In the genomic region with DNA sequence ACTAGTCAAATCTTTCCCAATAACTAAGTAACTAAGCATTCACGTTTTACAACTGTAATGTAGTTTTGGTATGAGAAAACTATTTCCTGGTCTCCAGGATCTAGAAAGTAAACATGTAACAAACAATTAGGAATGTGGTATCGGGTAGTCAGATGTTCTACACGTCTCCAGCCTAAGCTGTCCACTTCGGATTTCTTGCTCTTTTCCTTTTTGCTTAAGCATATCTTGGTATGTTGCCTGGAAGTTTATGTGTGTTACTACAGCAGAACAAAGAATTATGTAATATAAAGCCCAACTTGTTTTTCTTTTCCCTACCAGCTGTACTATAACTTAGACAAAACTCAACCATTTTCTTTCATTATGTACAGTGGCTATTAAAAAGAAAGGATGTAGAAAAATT, we compare ENCODE assay signal across 1 cellular context.
TF ChIP-seq lines count a peak whose summit lies in the region.

No MANE protein-coding gene starts in this region.

TF ChIP-seq in endothelial cell of umbilical vein, 7 proteins besides CTCF, POLR2A, EP300 and RAD21 (continued from another document):
- TF ChIP-seq MAX (IDR thresholded peaks at IDR 0.05; ENCODE audit: insufficient read depth, insufficient read length) (no peak), FOS (IDR thresholded peaks at IDR 0.05; ENCODE audit: borderline replicate concordance, insufficient read depth, low read length) (no peak)
TF ChIP-seq in endothelial cell of umbilical vein: peak in this region for 0.
